Comparison of ENCODE assay signal across 30 cellular contexts in genomic region chr7:136018104-136018503, GRCh38. TPM values are rescaled to one million over a fixed set of nuclear protein-coding genes. Genes with fewer than 3 reads are reported as not detected.
DNase-seq lines count a peak whose midpoint lies in the region; ATAC-seq and TF ChIP-seq lines count a peak whose summit lies in the region.
"Had no signal": no experiment of that assay in that cellular context is flagged by ENCODE, and none has a peak within 500 bp of the region (broad histone marks: within the 10 kb centered on the region; RNA-seq: fewer than 3 reads in every experiment).

No MANE protein-coding gene starts in this region.

- H3K4me3 ChIP-seq in adipocyte (ENCODE audit: low read length): no peak overlapping the region
- H3K4me3 ChIP-seq in foreskin fibroblast (ENCODE audit: low read depth in 1 of 2, low read length in 2 of 2): no peak overlapping the region
- H3K4me3 ChIP-seq in prostate gland: no peak overlapping the region
- no peak overlapping the region for H3K4me3 ChIP-seq in CD8-positive, alpha-beta memory T cell (ENCODE audit: low read length)
- H3K4me3 ChIP-seq: adrenal gland, breast epithelium, coronary artery, esophagus muscularis mucosa, testis had no signal

- intact Hi-C loops in activated CD4-positive, alpha-beta T cell treated with anti-CD3 and anti-CD28 coated beads for 36 hours (cut with DNase I, micrococcal nuclease): loop anchor here in 1 of 2 experiments (5.0 kb wide), 1 partner anchor 356 kb away; the partner anchor contains the start of gene STMP1
- intact Hi-C loops in prostate gland (cut with DNase I): no loop called here
- intact Hi-C loops in activated CD8-positive, alpha-beta T cell treated with anti-CD3 and anti-CD28 coated beads for 36 hours (cut with micrococcal nuclease): no loop called here

- H3K36me3 ChIP-seq in adipocyte (ENCODE audit: control insufficient read depth, insufficient read depth, low read length, severe bottlenecking): no peaks in the 10 kb centered on the region
- H3K36me3 ChIP-seq in prostate gland: no peaks in the 10 kb centered on the region
- H3K36me3 ChIP-seq in CD8-positive, alpha-beta memory T cell (ENCODE audit: insufficient read depth, low read length): no peaks in the 10 kb centered on the region
- H3K36me3 ChIP-seq: adrenal gland, breast epithelium, esophagus muscularis mucosa had no signal

- CTCF ChIA-PET in activated CD4-positive, alpha-beta T cell treated with anti-CD3 and anti-CD28 coated beads for 36 hours (lab: Charles Lee): interaction anchor here (1.0 to 1.9 kb wide), 4 partner anchors 8 to 217 kb away, joined by 3 to 8 read pairs (median 6); no protein-coding TSS in a partner anchor
- CTCF ChIA-PET in CD8-positive, alpha-beta memory T cell (lab: Charles Lee): interaction anchor here (0.8 kb wide), 1 partner anchor 9 kb away, joined by 3 read pairs; no protein-coding TSS in a partner anchor
- CTCF ChIA-PET in activated CD8-positive, alpha-beta T cell treated with anti-CD3 and anti-CD28 coated beads for 36 hours (lab: Charles Lee): interaction anchor here (2.0 to 2.9 kb wide), 2 partner anchors 8 to 217 kb away, joined by 6 to 13 read pairs; no protein-coding TSS in a partner anchor

- H3K27me3 ChIP-seq in adipocyte (replicated peaks; ENCODE audit: control insufficient read depth, insufficient read depth, low read length): no peaks in the 10 kb centered on the region
- H3K27me3 ChIP-seq in prostate gland (replicated peaks; ENCODE audit: insufficient read depth): no peaks in the 10 kb centered on the region
- H3K27me3 ChIP-seq in CD8-positive, alpha-beta memory T cell (ENCODE audit: insufficient read depth, low read length, poor library complexity, severe bottlenecking): no peaks in the 10 kb centered on the region
- H3K27me3 ChIP-seq: adrenal gland, breast epithelium, esophagus muscularis mucosa, testis had no signal

- peak; percentile 17 for DNase-seq in activated CD4-positive, alpha-beta T cell treated with anti-CD3 and anti-CD28 coated beads for 36 hours
- DNase-seq in activated CD4-positive, alpha-beta T cell treated with anti-CD3 and anti-CD28 coated beads for 1 hour: no peak
- peak; percentile 0 for DNase-seq in HFFc6
- DNase-seq in adipocyte (ENCODE audit: low read depth): peak; percentile 59
- DNase-seq in foreskin fibroblast: peak; percentile 2 to 30
- DNase-seq in prostate gland (ENCODE audit: low spot score): no peak
- DNase-seq in CD8-positive, alpha-beta memory T cell: no peak
- DNase-seq in activated CD8-positive, alpha-beta T cell treated with anti-CD3 and anti-CD28 coated beads for 36 hours: no peak
- DNase-seq: activated B cell treated with CpG ODN at 0.5 μM for 24 hours; activated CD8-positive, alpha-beta memory T cell treated with anti-CD3 and anti-CD28 coated beads for 24 hours; activated T-cell treated with anti-CD3 and anti-CD28 coated beads, Interleukin-2, amount 50 U/mL, for 24 hours; adrenal gland; DMS53; effector memory CD8-positive, alpha-beta T cell; GF-D8; mesenchymal stem cell; NCI-H1417; NCI-H2081; NCI-H345; OCI-M1; Right ventricle myocardium superior; small intestine; SW 1271; T1000; testis had no signal

- POLR2A ChIA-PET in activated CD4-positive, alpha-beta T cell treated with anti-CD3 and anti-CD28 coated beads for 36 hours (lab: Charles Lee): no interaction called here
- POLR2A ChIA-PET in CD8-positive, alpha-beta memory T cell (lab: Charles Lee): no interaction called here
- POLR2A ChIA-PET in activated CD8-positive, alpha-beta T cell treated with anti-CD3 and anti-CD28 coated beads for 36 hours (lab: Charles Lee): no interaction called here

- 95% methylated on average over 2 of the region's 2 CpGs for WGBS in prostate gland

- H3K9ac ChIP-seq in adipocyte (ENCODE audit: low read length): no peak overlapping the region

- no peak for ATAC-seq in activated CD4-positive, alpha-beta T cell treated with anti-CD3 and anti-CD28 coated beads for 36 hours
- no peak for ATAC-seq in activated CD8-positive, alpha-beta T cell treated with anti-CD3 and anti-CD28 coated beads for 36 hours
- ATAC-seq: effector memory CD8-positive, alpha-beta T cell; stimulated activated effector memory CD8-positive, alpha-beta T cell treated with anti-CD3 and anti-CD28 coated beads, Interleukin-12 subunit alpha, Interleukin-12 subunit beta, amount 100 ng/mL, for 72 hours had no signal

- no peaks in the 10 kb centered on the region for H3K4me1 ChIP-seq in adipocyte (ENCODE audit: control insufficient read depth, insufficient read depth, low read length)
- H3K4me1 ChIP-seq in prostate gland (replicated peaks): no peaks in the 10 kb centered on the region
- no peaks in the 10 kb centered on the region for H3K4me1 ChIP-seq in CD8-positive, alpha-beta memory T cell (ENCODE audit: insufficient read depth, low read length)
- H3K4me1 ChIP-seq: adrenal gland, breast epithelium, esophagus muscularis mucosa, testis had no signal

- H3K9me3 ChIP-seq in adipocyte (ENCODE audit: control insufficient read depth, low read length): no peaks in the 10 kb centered on the region
- H3K9me3 ChIP-seq in prostate gland: no peaks in the 10 kb centered on the region
- no peaks in the 10 kb centered on the region for H3K9me3 ChIP-seq in CD8-positive, alpha-beta memory T cell (ENCODE audit: low read length)
- H3K9me3 ChIP-seq: adrenal gland, breast epithelium, esophagus muscularis mucosa, testis had no signal

- H3K4me3 Mint-ChIP-seq in activated CD4-positive, alpha-beta T cell treated with anti-CD3 and anti-CD28 coated beads for 36 hours: no peak overlapping the region
- H3K4me3 Mint-ChIP-seq in HFFc6: no peak overlapping the region
- no peak overlapping the region for H3K4me3 Mint-ChIP-seq in CD8-positive, alpha-beta memory T cell
- H3K4me3 Mint-ChIP-seq in activated CD8-positive, alpha-beta T cell treated with anti-CD3 and anti-CD28 coated beads for 36 hours: no peak overlapping the region
- H3K4me3 Mint-ChIP-seq: activated B cell treated with CpG ODN at 0.5 μM for 24 hours; activated T-cell treated with anti-CD3 and anti-CD28 coated beads, Interleukin-2, amount 50 U/mL, for 24 hours; B cell; effector memory CD8-positive, alpha-beta T cell; stimulated activated effector memory CD8-positive, alpha-beta T cell treated with anti-CD3 and anti-CD28 coated beads, Interleukin-12 subunit alpha, Interleukin-12 subunit beta, amount 100 ng/mL, for 72 hours had no signal

- peaks cover 18% of the 10 kb centered on the region for H3K4me1 Mint-ChIP-seq in activated CD4-positive, alpha-beta T cell treated with anti-CD3 and anti-CD28 coated beads for 36 hours
- H3K4me1 Mint-ChIP-seq in HFFc6 (ENCODE audit: low read depth): no peaks in the 10 kb centered on the region
- peaks cover 0 to 7% (median 0%) of the 10 kb centered on the region in 3 donors for H3K4me1 Mint-ChIP-seq in CD8-positive, alpha-beta memory T cell
- H3K4me1 Mint-ChIP-seq in activated CD8-positive, alpha-beta T cell treated with anti-CD3 and anti-CD28 coated beads for 36 hours (ENCODE audit: low read depth): peaks cover 12% of the 10 kb centered on the region

- no peaks in the 10 kb centered on the region for H3K36me3 Mint-ChIP-seq in activated CD4-positive, alpha-beta T cell treated with anti-CD3 and anti-CD28 coated beads for 36 hours (ENCODE audit: low read depth)
- H3K36me3 Mint-ChIP-seq in HFFc6 (ENCODE audit: low read depth): no peaks in the 10 kb centered on the region
- H3K36me3 Mint-ChIP-seq in CD8-positive, alpha-beta memory T cell: peaks cover 3 to 8% (median 3%) of the 10 kb centered on the region in 3 donors
- no peaks in the 10 kb centered on the region for H3K36me3 Mint-ChIP-seq in activated CD8-positive, alpha-beta T cell treated with anti-CD3 and anti-CD28 coated beads for 36 hours (ENCODE audit: low read depth)
- H3K36me3 Mint-ChIP-seq: stimulated activated effector memory CD8-positive, alpha-beta T cell treated with anti-CD3 and anti-CD28 coated beads, Interleukin-12 subunit alpha, Interleukin-12 subunit beta, amount 100 ng/mL, for 72 hours had no signal

- peaks cover 17% of the 10 kb centered on the region for H3K27me3 Mint-ChIP-seq in activated CD4-positive, alpha-beta T cell treated with anti-CD3 and anti-CD28 coated beads for 36 hours
- H3K27me3 Mint-ChIP-seq in HFFc6 (ENCODE audit: insufficient read depth): peaks cover 13% of the 10 kb centered on the region
- H3K27me3 Mint-ChIP-seq in CD8-positive, alpha-beta memory T cell: peaks cover 0 to 2% of the 10 kb centered on the region in 2 donors
- H3K27me3 Mint-ChIP-seq in activated CD8-positive, alpha-beta T cell treated with anti-CD3 and anti-CD28 coated beads for 36 hours: peaks cover 6% of the 10 kb centered on the region
- H3K27me3 Mint-ChIP-seq: B cell; effector memory CD8-positive, alpha-beta T cell had no signal

- no peaks in the 10 kb centered on the region for H3K9me3 Mint-ChIP-seq in activated CD4-positive, alpha-beta T cell treated with anti-CD3 and anti-CD28 coated beads for 36 hours (ENCODE audit: low read depth)
- no peaks in the 10 kb centered on the region for H3K9me3 Mint-ChIP-seq in HFFc6
- H3K9me3 Mint-ChIP-seq in CD8-positive, alpha-beta memory T cell: no peaks in the 10 kb centered on the region
- no peaks in the 10 kb centered on the region for H3K9me3 Mint-ChIP-seq in activated CD8-positive, alpha-beta T cell treated with anti-CD3 and anti-CD28 coated beads for 36 hours
- H3K9me3 Mint-ChIP-seq: activated B cell treated with CpG ODN at 0.5 μM for 24 hours; activated T-cell treated with anti-CD3 and anti-CD28 coated beads, Interleukin-2, amount 50 U/mL, for 24 hours; effector memory CD8-positive, alpha-beta T cell had no signal

- no peak for TF ChIP-seq POLR2A in prostate gland (IDR thresholded peaks at IDR 0.05)

- TF ChIP-seq CTCF in HFFc6 (IDR thresholded peaks at IDR 0.05) (no peak), foreskin fibroblast (IDR thresholded peaks at IDR 0.05; ENCODE audit: low read depth, low read length) (no peak), prostate gland (IDR thresholded peaks at IDR 0.05) (no peak)
- no peak for TF ChIP-seq CTCF in activated CD8-positive, alpha-beta T cell treated with anti-CD3 and anti-CD28 coated beads for 36 hours (IDR thresholded peaks at IDR 0.05)

- H3K27ac Mint-ChIP-seq in activated CD4-positive, alpha-beta T cell treated with anti-CD3 and anti-CD28 coated beads for 36 hours: no peak overlapping the region
- no peak overlapping the region for H3K27ac Mint-ChIP-seq in HFFc6
- no peak overlapping the region for H3K27ac Mint-ChIP-seq in CD8-positive, alpha-beta memory T cell
- H3K27ac Mint-ChIP-seq in activated CD8-positive, alpha-beta T cell treated with anti-CD3 and anti-CD28 coated beads for 36 hours: no peak overlapping the region
- H3K27ac Mint-ChIP-seq: activated B cell treated with CpG ODN at 0.5 μM for 24 hours; activated T-cell treated with anti-CD3 and anti-CD28 coated beads, Interleukin-2, amount 50 U/mL, for 24 hours; B cell; effector memory CD8-positive, alpha-beta T cell; stimulated activated effector memory CD8-positive, alpha-beta T cell treated with anti-CD3 and anti-CD28 coated beads, Interleukin-12 subunit alpha, Interleukin-12 subunit beta, amount 100 ng/mL, for 72 hours had no signal

- H3K27ac ChIP-seq in prostate gland: no peak overlapping the region
- no peak overlapping the region for H3K27ac ChIP-seq in CD8-positive, alpha-beta memory T cell (ENCODE audit: low read depth, low read length)
- H3K27ac ChIP-seq: adrenal gland, breast epithelium, coronary artery, esophagus muscularis mucosa, testis had no signal

RNA-seq across cellular contexts. Expression of gene MTPN, which starts 40.9 kb away (rescaled TPM):
- 100 to 1,000 TPM; 123 to 136 TPM for total RNA-seq in activated CD4-positive, alpha-beta T cell treated with anti-CD3 and anti-CD28 coated beads for 36 hours
- 100 to 1,000 TPM; 242 to 306 (median 273) TPM for total RNA-seq in HFFc6 (2021; fragmentation: NEBNext Ultra II Directional; extraction: Animal tissue kit (Norgen Biotek cat#: 25700))
- total RNA-seq in prostate gland: 100 to 1,000 TPM in 1 of 2 donors, 10 to 100 TPM in 1; 85.6 to 137 TPM
- total RNA-seq in CD8-positive, alpha-beta memory T cell: 100 to 1,000 TPM; 143 to 147 TPM
- polyA plus RNA-seq in CD8-positive, alpha-beta memory T cell: 101 TPM
- 100 to 1,000 TPM; 108 to 115 TPM for total RNA-seq in activated CD8-positive, alpha-beta T cell treated with anti-CD3 and anti-CD28 coated beads for 36 hours

Comparison
In these comparisons a context has a peak if more than half of its experiments do, and no peak if none do; other contexts are left out.
1. DNase-seq: peak in activated CD4-positive, alpha-beta T cell treated with anti-CD3 and anti-CD28 coated beads for 36 hours (single experiment), HFFc6 (single experiment), adipocyte (single experiment) and foreskin fibroblast (2 of 2); none in activated CD4-positive, alpha-beta T cell treated with anti-CD3 and anti-CD28 coated beads for 1 hour (single experiment), prostate gland (single experiment), CD8-positive, alpha-beta memory T cell (0 of 5) and activated CD8-positive, alpha-beta T cell treated with anti-CD3 and anti-CD28 coated beads for 36 hours (single experiment).